In genomic region chr21:22892757-22893156, GRCh38 we compare ENCODE assay signal across 9 cellular contexts.
"Had no signal": no experiment of that assay in that cellular context is flagged by ENCODE, and none has a peak within 500 bp of the region (broad histone marks: within the 10 kb centered on the region; RNA-seq: fewer than 3 reads in every experiment).

No MANE protein-coding gene starts in this region.

- ATAC-seq: HCT116, K562 had no signal

- H3K4me3 ChIP-seq: GM23248, HAP-1, K562 had no signal

- H3K27ac Mint-ChIP-seq: HFFc6 had no signal

- H3K9me3 ChIP-seq: HAP-1 had no signal

- H3K4me1 ChIP-seq: HAP-1 had no signal

- DNase-seq: GM23248, GOT3, H7, HFFc6, IMR-90, KG1 had no signal

- H3K9ac ChIP-seq: GM23248 had no signal

- H2AFZ ChIP-seq: GM23248 had no signal

- H3K4me3 Mint-ChIP-seq: HFFc6 had no signal

- H3K36me3 ChIP-seq: HAP-1 had no signal

- H3K27ac ChIP-seq: GM23248 had no signal
